Comparison of ENCODE assay signal across 17 cellular contexts in genomic region chr1:98884864-98885263, GRCh38.
DNase-seq lines count a peak whose midpoint lies in the region; ATAC-seq and TF ChIP-seq lines count a peak whose summit lies in the region.
"Had no signal": no experiment of that assay in that cellular context is flagged by ENCODE, and none has a peak within 500 bp of the region (broad histone marks: within the 10 kb centered on the region; RNA-seq: fewer than 3 reads in every experiment).

No MANE protein-coding gene starts in this region.

- H3K4me3 ChIP-seq in BE2C (ENCODE audit: low read depth, low read length): no peak overlapping the region
- H3K4me3 ChIP-seq in colonic mucosa: no peak overlapping the region
- H3K4me3 ChIP-seq: Peyer's patch, SK-N-MC had no signal

- no peak for DNase-seq in BE2C
- peak; percentile 1 for DNase-seq in HT1080 (ENCODE audit: low read depth)
- DNase-seq in foreskin keratinocyte: no peak
- DNase-seq in activated gamma-delta T cell treated with Interleukin-2 at 50 U/mL for 16 hours: no peak
- no peak for DNase-seq in colonic mucosa
- DNase-seq: COR-L47, DMS53, KG1, NCI-H1105, NCI-H1694, NCI-H524, Peyer's patch, Right ventricle myocardium superior had no signal

- 0 out of 2 replicates have a peak, but pooled peaks have one; percentile 5 for TF ChIP-seq CTCF in BE2C (IDR thresholded peaks at IDR 0.05; ENCODE audit: low read depth, low read length)
- peak; percentile 20; the same call in 1 of the 2 replicates for TF ChIP-seq CTCF in VCaP (conservative IDR thresholded peaks at IDR 0.05)
- peak; percentile 37 for TF ChIP-seq CTCF in foreskin keratinocyte (conservative IDR thresholded peaks at IDR 0.05)
- TF ChIP-seq CTCF in colonic mucosa (IDR thresholded peaks at IDR 0.05): no peak

- H3K36me3 ChIP-seq in BE2C: no peaks in the 10 kb centered on the region
- no peaks in the 10 kb centered on the region for H3K36me3 ChIP-seq in colonic mucosa
- H3K36me3 ChIP-seq: Peyer's patch had no signal

- H3K27me3 ChIP-seq in BE2C: no peaks in the 10 kb centered on the region
- no peaks in the 10 kb centered on the region for H3K27me3 ChIP-seq in foreskin keratinocyte
- no peaks in the 10 kb centered on the region for H3K27me3 ChIP-seq in colonic mucosa
- H3K27me3 ChIP-seq: Peyer's patch had no signal

- H3K9ac ChIP-seq in colonic mucosa (ENCODE audit: low read depth in 2 of 2, low read length in 2 of 2): no peak overlapping the region

- H3K27ac ChIP-seq in VCaP: no peak overlapping the region
- H3K27ac ChIP-seq in foreskin keratinocyte: no peak overlapping the region
- H3K27ac ChIP-seq in colonic mucosa: no peak overlapping the region
- H3K27ac ChIP-seq: Peyer's patch, SK-N-MC had no signal

- ATAC-seq in foreskin keratinocyte (no peak), GM21576 (IDR thresholded peaks at IDR 0.05; ENCODE audit: unreplicated experiment) (no peak)
- ATAC-seq: HCT116 had no signal

- intact Hi-C loops in colonic mucosa (cut with DNase I): no loop called here

- H3K9me3 ChIP-seq in BE2C (peaks cover 2% of the 10 kb centered on the region; the same call in 1 of the 2 replicates), colonic mucosa (no peaks in the 10 kb centered on the region)
- H3K9me3 ChIP-seq: Peyer's patch had no signal

- peaks cover 5% of the 10 kb centered on the region for H3K4me1 ChIP-seq in BE2C
- no peaks in the 10 kb centered on the region for H3K4me1 ChIP-seq in foreskin keratinocyte
- H3K4me1 ChIP-seq in colonic mucosa: no peaks in the 10 kb centered on the region
- H3K4me1 ChIP-seq: Peyer's patch had no signal
